ENCODE assay signal across 15 cellular contexts in the genomic region with DNA sequence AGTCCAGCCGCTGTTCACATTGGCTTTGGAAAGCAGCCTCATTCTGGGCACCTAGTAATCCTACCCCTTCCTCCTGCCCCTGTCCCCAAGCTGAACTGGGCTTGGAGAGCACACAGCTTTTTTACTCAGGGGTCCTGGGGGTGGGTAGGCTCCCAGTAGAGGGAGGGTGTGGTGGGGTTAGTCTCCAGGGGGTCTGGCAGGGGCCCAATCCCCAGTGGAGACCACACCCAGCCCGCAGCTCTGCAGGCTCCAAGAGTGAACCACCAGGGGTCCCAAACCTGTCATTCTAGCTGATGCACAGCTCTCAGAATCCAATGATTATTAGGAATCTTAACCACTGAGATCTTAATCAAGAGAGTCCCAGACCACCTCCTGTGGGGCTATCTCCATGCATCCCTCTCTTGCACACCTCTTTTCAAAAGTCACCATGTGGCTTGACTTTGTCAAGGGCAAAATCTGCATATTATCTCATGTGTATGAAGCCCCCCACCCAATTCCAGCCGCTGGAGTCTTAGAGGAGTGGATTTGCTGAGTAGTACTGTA. TPM values are rescaled to one million over a fixed set of nuclear protein-coding genes. Genes with fewer than 3 reads are reported as not detected.
DNase-seq lines count a peak whose midpoint lies in the region; ATAC-seq and TF ChIP-seq lines count a peak whose summit lies in the region.
"Had no signal": no experiment of that assay in that cellular context is flagged by ENCODE, and none has a peak within 500 bp of the region (broad histone marks: within the 10 kb centered on the region; RNA-seq: fewer than 3 reads in every experiment).

No MANE protein-coding gene starts in this region.

- 56% methylated on average over 3 of the region's 3 CpGs for WGBS in urinary bladder

- H3K27ac ChIP-seq in urinary bladder (ENCODE audit: low read depth): no peak overlapping the region
- H3K27ac ChIP-seq: foreskin keratinocyte had no signal

- peak; percentile 30 for DNase-seq in activated effector memory CD4-positive, alpha-beta T cell treated with anti-CD3 and anti-CD28 coated beads, Interleukin-2, amount 50 U/mL, for 16 hours
- no peak for DNase-seq in activated effector memory CD4-positive, alpha-beta T cell treated with Interleukin-2 at 50 U/mL for 16 hours
- DNase-seq in effector memory CD8-positive, alpha-beta T cell: no peak
- DNase-seq in nephron progenitor cell: peak; percentile 14
- no peak for DNase-seq in NCI-H1694 treated with DMSO at 0.1 percent for 48 hours (lab: John Stamatoyannopoulos, UW)
- DNase-seq in OCI-M1 (lab: John Stamatoyannopoulos, UW): no peak
- DNase-seq: amygdala, foreskin keratinocyte, Kasumi-1, NCI-H1930, SK-N-SH had no signal

- H3K27me3 Mint-ChIP-seq in effector memory CD8-positive, alpha-beta T cell: peaks cover 68 to 93% of the 10 kb centered on the region in 2 donors
- H3K27me3 Mint-ChIP-seq in nephron progenitor cell (ENCODE audit: low read depth, poor library complexity): peaks cover 81% of the 10 kb centered on the region

- ATAC-seq in effector memory CD8-positive, alpha-beta T cell (replicated peaks): no peak
- ATAC-seq in GM21381 (IDR thresholded peaks at IDR 0.05; ENCODE audit: unreplicated experiment): no peak
- ATAC-seq: foreskin keratinocyte; naive thymus-derived CD8-positive, alpha-beta T cell had no signal

- no peaks in the 10 kb centered on the region for H3K36me3 ChIP-seq in urinary bladder (ENCODE audit: insufficient read depth)
- H3K36me3 ChIP-seq: thoracic aorta had no signal

- no peak overlapping the region for H3K27ac Mint-ChIP-seq in effector memory CD8-positive, alpha-beta T cell
- H3K27ac Mint-ChIP-seq in nephron progenitor cell: no peak overlapping the region
- H3K27ac Mint-ChIP-seq: naive thymus-derived CD8-positive, alpha-beta T cell had no signal

- H3K9me3 Mint-ChIP-seq in effector memory CD8-positive, alpha-beta T cell: no peaks in the 10 kb centered on the region
- no peaks in the 10 kb centered on the region for H3K9me3 Mint-ChIP-seq in nephron progenitor cell

- peaks cover 24 to 31% of the 10 kb centered on the region in 2 donors for H3K4me1 Mint-ChIP-seq in effector memory CD8-positive, alpha-beta T cell (ENCODE audit: low read depth in 2 of 2)
- peaks cover 75% of the 10 kb centered on the region for H3K4me1 Mint-ChIP-seq in nephron progenitor cell

- H3K4me3 Mint-ChIP-seq in effector memory CD8-positive, alpha-beta T cell: peak overlapping the region; percentile 6 to 87
- peak overlapping the region; percentile 97 for H3K4me3 Mint-ChIP-seq in nephron progenitor cell

- H3K4me3 ChIP-seq in urinary bladder (ENCODE audit: low read depth, low read length): peak overlapping the region; percentile 82
- H3K4me3 ChIP-seq: thoracic aorta had no signal

- TF ChIP-seq CTCF in nephron progenitor cell (IDR thresholded peaks at IDR 0.05): no peak

- peaks cover 39% of the 10 kb centered on the region for H3K36me3 Mint-ChIP-seq in effector memory CD8-positive, alpha-beta T cell (ENCODE audit: insufficient read depth)
- H3K36me3 Mint-ChIP-seq in nephron progenitor cell (ENCODE audit: low read depth): peaks cover 4% of the 10 kb centered on the region

- no peaks in the 10 kb centered on the region for H3K4me1 ChIP-seq in urinary bladder (ENCODE audit: insufficient read depth)
- H3K4me1 ChIP-seq: foreskin keratinocyte had no signal

RNA-seq across cellular contexts. Expression of a gene that starts 2.7 kb away (rescaled TPM):
- 9.3 TPM for total RNA-seq in urinary bladder
- 39.1 TPM for polyA plus RNA-seq in urinary bladder
- total RNA-seq: naive thymus-derived CD8-positive, alpha-beta T cell had no signal
- polyA plus RNA-seq: naive thymus-derived CD8-positive, alpha-beta T cell; SK-N-SH had no signal

RNA-seq across cellular contexts. Expression of a gene that starts 8.2 kb away (rescaled TPM):
- 23.2 TPM for total RNA-seq in urinary bladder
- 44.9 TPM for polyA plus RNA-seq in urinary bladder
- total RNA-seq: naive thymus-derived CD8-positive, alpha-beta T cell had no signal
- polyA plus RNA-seq: SK-N-SH had no signal

RNA-seq across cellular contexts. Expression of a gene that starts 17.0 kb away (rescaled TPM):
- total RNA-seq in urinary bladder: 19.8 TPM
- 20.5 TPM for polyA plus RNA-seq in urinary bladder
- total RNA-seq: naive thymus-derived CD8-positive, alpha-beta T cell; thoracic aorta had no signal
- polyA plus RNA-seq: SK-N-SH had no signal

RNA-seq across cellular contexts. Expression of a gene that starts 17.5 kb away (rescaled TPM):
- 43.2 TPM for total RNA-seq in urinary bladder
- 24.4 TPM for polyA plus RNA-seq in urinary bladder
- total RNA-seq: foreskin keratinocyte; naive thymus-derived CD8-positive, alpha-beta T cell had no signal
- polyA plus RNA-seq: foreskin keratinocyte; naive thymus-derived CD8-positive, alpha-beta T cell; SK-N-SH had no signal

RNA-seq across cellular contexts. Expression of a gene that starts 25.9 kb away (rescaled TPM):
- 3.7 TPM for total RNA-seq in urinary bladder
- polyA plus RNA-seq in urinary bladder: 14.2 TPM
- total RNA-seq: naive thymus-derived CD8-positive, alpha-beta T cell had no signal
- polyA plus RNA-seq: naive thymus-derived CD8-positive, alpha-beta T cell; SK-N-SH had no signal

Comparison
In these comparisons a context has a peak if more than half of its experiments do, and no peak if none do; other contexts are left out.
1. DNase-seq: peak in activated effector memory CD4-positive, alpha-beta T cell treated with anti-CD3 and anti-CD28 coated beads, Interleukin-2, amount 50 U/mL, for 16 hours (single experiment) and nephron progenitor cell (single experiment); none in activated effector memory CD4-positive, alpha-beta T cell treated with Interleukin-2 at 50 U/mL for 16 hours (single experiment), effector memory CD8-positive, alpha-beta T cell (0 of 3), NCI-H1694 treated with DMSO at 0.1 percent for 48 hours (single experiment) and OCI-M1 (single experiment).